ENCODE assay signal across 12 cellular contexts in genomic region chr11:78234006-78234405, GRCh38. TPM values are rescaled to one million over a fixed set of nuclear protein-coding genes. Genes with fewer than 3 reads are reported as not detected.
DNase-seq lines count a peak whose midpoint lies in the region; ATAC-seq and TF ChIP-seq lines count a peak whose summit lies in the region.
"Had no signal": no experiment of that assay in that cellular context is flagged by ENCODE, and none has a peak within 500 bp of the region (broad histone marks: within the 10 kb centered on the region; RNA-seq: fewer than 3 reads in every experiment).

No MANE protein-coding gene starts in this region.

- TF ChIP-seq POLR2A in esophagus muscularis mucosa (IDR thresholded peaks at IDR 0.05; ENCODE audit: low read depth), result no peak
- TF ChIP-seq POLR2A in gastrocnemius medialis (IDR thresholded peaks at IDR 0.05), result no peak

- H3K36me3 ChIP-seq in ascending aorta, result no peaks in the 10 kb centered on the region
- H3K36me3 ChIP-seq in esophagus muscularis mucosa, result no peaks in the 10 kb centered on the region
- no peaks in the 10 kb centered on the region for H3K36me3 ChIP-seq in gastrocnemius medialis

- peaks cover 23% of the 10 kb centered on the region for H3K9me3 Mint-ChIP-seq in nephron
- H3K9me3 Mint-ChIP-seq: H9 had no signal

- peaks cover 0 to 20% of the 10 kb centered on the region in 2 donors for H3K4me1 ChIP-seq in ascending aorta
- peaks cover 14 to 41% (median 32%) of the 10 kb centered on the region in 4 donors for H3K4me1 ChIP-seq in esophagus muscularis mucosa
- peaks cover 21% of the 10 kb centered on the region in 2 donors for H3K4me1 ChIP-seq in gastrocnemius medialis
- H3K4me1 ChIP-seq: A549 had no signal

- ATAC-seq in HG02763 (IDR thresholded peaks at IDR 0.05; ENCODE audit: unreplicated experiment), result no peak
- ATAC-seq in gastrocnemius medialis, result no peak
- ATAC-seq: A549 had no signal

- H3K4me3 Mint-ChIP-seq in nephron, result no peak overlapping the region
- H3K4me3 Mint-ChIP-seq: H9, IgD-negative memory B cell had no signal

- H3K4me3 ChIP-seq in ascending aorta, result no peak overlapping the region
- no peak overlapping the region for H3K4me3 ChIP-seq in esophagus muscularis mucosa
- no peak overlapping the region for H3K4me3 ChIP-seq in gastrocnemius medialis
- H3K4me3 ChIP-seq: A549, GM23248 had no signal

- intact Hi-C loops in ascending aorta (cut with DNase I), result no loop called here
- intact Hi-C loops in esophagus muscularis mucosa (cut with DNase I), result no loop called here
- intact Hi-C loops in gastrocnemius medialis (cut with DNase I; ENCODE audit: low total_unique reads), result loop anchor here (5.0 kb wide), 1 partner anchor 78 kb away; no protein-coding TSS in a partner anchor

- H3K27me3 ChIP-seq in ascending aorta, result no peaks in the 10 kb centered on the region
- no peaks in the 10 kb centered on the region for H3K27me3 ChIP-seq in esophagus muscularis mucosa
- no peaks in the 10 kb centered on the region for H3K27me3 ChIP-seq in gastrocnemius medialis

- 79% methylated on average over 5 of the region's 5 CpGs for WGBS in esophagus muscularis mucosa

- peaks cover 34% of the 10 kb centered on the region for H3K4me1 Mint-ChIP-seq in nephron

- no peaks in the 10 kb centered on the region for H3K27me3 Mint-ChIP-seq in nephron (ENCODE audit: low read depth)
- H3K27me3 Mint-ChIP-seq: IgD-negative memory B cell had no signal

- TF ChIP-seq CTCF in ascending aorta (IDR thresholded peaks at IDR 0.05), result no peak
- no peak for TF ChIP-seq CTCF in esophagus muscularis mucosa (IDR thresholded peaks at IDR 0.05)
- TF ChIP-seq CTCF in nephron (IDR thresholded peaks at IDR 0.05; ENCODE audit: unreplicated experiment in 3 of 3), result no peak
- no peak for TF ChIP-seq CTCF in gastrocnemius medialis (IDR thresholded peaks at IDR 0.05 in 4 of 5, conservative IDR thresholded peaks at IDR 0.05 in 1 of 5)

- H3K9me3 ChIP-seq in ascending aorta (no peaks in the 10 kb centered on the region), esophagus muscularis mucosa (no peaks in the 10 kb centered on the region), gastrocnemius medialis (no peaks in the 10 kb centered on the region)
- H3K9me3 ChIP-seq: A549 had no signal

- peak overlapping the region; percentile 45 to 92 (median 62) for H3K27ac Mint-ChIP-seq in nephron
- H3K27ac Mint-ChIP-seq: IgD-negative memory B cell had no signal

- H3K27ac ChIP-seq in ascending aorta (peak overlapping the region; percentile 77 to 78), esophagus muscularis mucosa (replicated peaks in 1 of 4) (no peak overlapping the region), gastrocnemius medialis (no peak overlapping the region)
- H3K27ac ChIP-seq: A549, GM23248 had no signal

- DNase-seq in ascending aorta (ENCODE audit: low spot score in 2 of 2) (no peak), esophagus muscularis mucosa (ENCODE audit: extremely low spot score) (peak; percentile 17), pons (ENCODE audit: low spot score) (no peak), NCI-H1417 (lab: John Stamatoyannopoulos, UW) (no peak), gastrocnemius medialis (no peak)
- DNase-seq: DMS53, GM23248, H9 had no signal

- in situ Hi-C loops in gastrocnemius medialis (cut with MboI; ENCODE audit: low sequenced_read_pairs in 4 of 4), result loop anchor here in 2 of 4 donors (25.0 kb wide), 1 partner anchor 178 kb away; the partner anchor contains the start of gene GAB2 (in 2 of the 2)

- no peak for TF ChIP-seq EP300 in esophagus muscularis mucosa (IDR thresholded peaks at IDR 0.05)

- H3K36me3 Mint-ChIP-seq in nephron (ENCODE audit: low read depth), result peaks cover 31% of the 10 kb centered on the region

RNA-seq across cellular contexts. Expression of gene USP35, which starts 45.3 kb away (rescaled TPM):
- total RNA-seq in ascending aorta (34.0 TPM), esophagus muscularis mucosa (10 to 100 TPM in 2 of 4 donors, 1 to 10 TPM in 2; 5.8 to 15.4 (median 11.3) TPM), gastrocnemius medialis (1 to 10 TPM; 4.6 to 6.1 (median 5.4) TPM)

RNA-seq across cellular contexts. Expression of gene KCTD21, which starts 45.6 kb away (rescaled TPM):
- total RNA-seq in ascending aorta (30.7 TPM), esophagus muscularis mucosa (10 to 100 TPM in 2 of 4 donors, 1 to 10 TPM in 2; 6.6 to 21.0 (median 12.1) TPM), gastrocnemius medialis (10 to 100 TPM in 3 of 4 donors, 1 to 10 TPM in 1; 6.0 to 18.9 (median 15.8) TPM)

Comparison
In these comparisons a context has a peak if more than half of its experiments do, and no peak if none do; other contexts are left out.
1. H3K27ac ChIP-seq: peak in ascending aorta (2 of 2); none in esophagus muscularis mucosa (0 of 4) and gastrocnemius medialis (0 of 4).